In the genomic region with DNA sequence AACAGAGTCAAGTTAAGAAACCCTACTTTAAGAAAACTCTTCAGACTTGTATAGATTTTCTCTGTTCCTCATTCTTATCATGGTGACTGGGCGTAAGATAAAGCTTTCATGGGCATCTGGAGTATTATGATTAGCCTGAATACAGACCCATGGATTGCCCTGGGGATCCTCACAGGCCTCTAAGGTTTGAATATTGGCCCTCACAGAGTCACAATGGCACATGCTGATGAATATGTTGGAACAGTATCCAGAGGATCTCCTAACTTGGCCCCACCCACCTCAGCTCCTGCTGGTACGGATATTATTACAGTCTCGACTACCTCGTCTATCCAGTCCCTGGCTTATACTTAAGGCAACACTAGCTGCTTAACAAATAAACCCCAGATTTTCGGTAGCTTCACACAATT, we compare ENCODE assay signal across 1 cellular context.
TF ChIP-seq lines count a peak whose summit lies in the region.

No MANE protein-coding gene starts in this region.

TF ChIP-seq in K562, 482 proteins besides CTCF, POLR2A, EP300 and RAD21 (continued from another document and continues in another):
- TF ChIP-seq, protein P1, sequence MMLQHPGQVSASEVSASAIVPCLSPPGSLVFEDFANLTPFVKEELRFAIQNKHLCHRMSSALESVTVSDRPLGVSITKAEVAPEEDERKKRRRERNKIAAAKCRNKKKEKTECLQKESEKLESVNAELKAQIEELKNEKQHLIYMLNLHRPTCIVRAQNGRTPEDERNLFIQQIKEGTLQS (IDR thresholded peaks at IDR 0.05), result no peak
- TF ChIP-seq, protein P1 (CRISPR knock-in tag; conservative IDR thresholded peaks at IDR 0.05), result no peak
- TF ChIP-seq SRF (CRISPR knock-in tag; IDR thresholded peaks at IDR 0.05) (no peak), CCNT2 (IDR thresholded peaks at IDR 0.05; ENCODE audit: borderline replicate concordance, extremely low read depth, insufficient read length, low read depth, low read length) (peak; percentile 93), NFYB (IDR thresholded peaks at IDR 0.05; ENCODE audit: extremely low read depth, insufficient read length) (no peak), MTA2 (IDR thresholded peaks at IDR 0.05; ENCODE audit: low read depth) (peak; percentile 66), ZNF668 (CRISPR knock-in tag; IDR thresholded peaks at IDR 0.05) (no peak), NFATC3 (IDR thresholded peaks at IDR 0.05) (no peak), PHF8 (IDR thresholded peaks at IDR 0.05; ENCODE audit: borderline replicate concordance, low read length) (no peak), ARID2 (IDR thresholded peaks at IDR 0.05) (no peak), PREB (CRISPR knock-in tag; IDR thresholded peaks at IDR 0.05) (no peak), POLR2G (IDR thresholded peaks at IDR 0.05; ENCODE audit: low read depth, low read length) (no peak), NRF1 (conservative IDR thresholded peaks at IDR 0.05 in 1 of 2, IDR thresholded peaks at IDR 0.05 in 1 of 2) (no peak), CBX1 (IDR thresholded peaks at IDR 0.05; ENCODE audit: low read depth) (no peak), MED1 (CRISPR knock-in tag; IDR thresholded peaks at IDR 0.05; ENCODE audit: borderline replicate concordance) (no peak), MLLT1 (IDR thresholded peaks at IDR 0.05) (peak in 1 of 2 experiments; percentile 49; a peak in 1 of 4 replicates), CREM (IDR thresholded peaks at IDR 0.05; ENCODE audit: low read depth) (0 out of 2 replicates have a peak, but pooled peaks have one; percentile 12), GATA2 (CRISPR knock-in tag; IDR thresholded peaks at IDR 0.05) (peak; percentile 43; the same call in 1 of the 2 replicates), ZNF445 (CRISPR knock-in tag; IDR thresholded peaks at IDR 0.05; ENCODE audit: low read depth) (no peak), TAF15 (IDR thresholded peaks at IDR 0.05; ENCODE audit: low read depth, low read length) (no peak), NR4A1 (CRISPR knock-in tag; IDR thresholded peaks at IDR 0.05) (no peak), NR4A1 (tag; IDR thresholded peaks at IDR 0.05) (no peak), RBM17 (IDR thresholded peaks at IDR 0.05; ENCODE audit: borderline replicate concordance, low read depth, low read length) (no peak), SPI1 (IDR thresholded peaks at IDR 0.05; ENCODE audit: borderline replicate concordance, low read depth, low read length) (peak; percentile 80; the same call in 1 of the 2 replicates), LEF1 (IDR thresholded peaks at IDR 0.05) (no peak), PKNOX1 (IDR thresholded peaks at IDR 0.05) (no peak), SMAD4 (CRISPR knock-in tag; conservative IDR thresholded peaks at IDR 0.05) (peak; percentile 58; the same call in 1 of the 2 replicates), PHB (CRISPR knock-in tag; IDR thresholded peaks at IDR 0.05) (no peak), THAP7 (CRISPR knock-in tag; IDR thresholded peaks at IDR 0.05) (no peak), MLX (CRISPR knock-in tag; conservative IDR thresholded peaks at IDR 0.05) (no peak), PCBP2 (IDR thresholded peaks at IDR 0.05; ENCODE audit: low read depth, low read length, poor library complexity, severe bottlenecking) (no peak), HDGF (IDR thresholded peaks at IDR 0.05) (no peak), MAZ (CRISPR knock-in tag; conservative IDR thresholded peaks at IDR 0.05 in 1 of 2, IDR thresholded peaks at IDR 0.05 in 1 of 2) (no peak), SIN3A (IDR thresholded peaks at IDR 0.05; ENCODE audit: borderline replicate concordance in 2 of 2, control insufficient read depth in 1 of 2, low read depth in 2 of 2, low read length in 2 of 2) (no peak), ETV1 (tag; conservative IDR thresholded peaks at IDR 0.05; ENCODE audit: low read depth) (no peak), SMC3 (conservative IDR thresholded peaks at IDR 0.05; ENCODE audit: insufficient read depth, low read depth, low read length) (no peak), ETV6 (IDR thresholded peaks at IDR 0.05; ENCODE audit: borderline replicate concordance in 1 of 2, low read depth in 2 of 2, low read length in 1 of 2) (no peak), ETV6 (CRISPR knock-in tag; IDR thresholded peaks at IDR 0.05; ENCODE audit: borderline replicate concordance) (no peak), ZNF695 (CRISPR knock-in tag; IDR thresholded peaks at IDR 0.05) (no peak), STAG1 (CRISPR knock-in tag; IDR thresholded peaks at IDR 0.05; ENCODE audit: borderline replicate concordance) (no peak), SAFB (IDR thresholded peaks at IDR 0.05; ENCODE audit: borderline replicate concordance, low read depth, low read length) (no peak), CGGBP1 (CRISPR knock-in tag; IDR thresholded peaks at IDR 0.05) (no peak), ADNP (tag; IDR thresholded peaks at IDR 0.05) (peak; percentile 68), BRF1 (IDR thresholded peaks at IDR 0.05; ENCODE audit: borderline replicate concordance, extremely low read depth, insufficient read length) (no peak), NFE2 (IDR thresholded peaks at IDR 0.05; ENCODE audit: low read depth) (peak; percentile 71), HNRNPUL1 (IDR thresholded peaks at IDR 0.05; ENCODE audit: low read length) (no peak), TEAD4 (IDR thresholded peaks at IDR 0.05; ENCODE audit: low read length) (peak; percentile 90), TEAD4 (CRISPR knock-in tag; IDR thresholded peaks at IDR 0.05; ENCODE audit: borderline replicate concordance) (no peak), U2AF1 (optimal IDR thresholded peaks at IDR 0.05; ENCODE audit: low read depth, low read length) (no peak), DNMT1 (IDR thresholded peaks at IDR 0.05) (no peak)
- TF ChIP-seq, protein P2, sequence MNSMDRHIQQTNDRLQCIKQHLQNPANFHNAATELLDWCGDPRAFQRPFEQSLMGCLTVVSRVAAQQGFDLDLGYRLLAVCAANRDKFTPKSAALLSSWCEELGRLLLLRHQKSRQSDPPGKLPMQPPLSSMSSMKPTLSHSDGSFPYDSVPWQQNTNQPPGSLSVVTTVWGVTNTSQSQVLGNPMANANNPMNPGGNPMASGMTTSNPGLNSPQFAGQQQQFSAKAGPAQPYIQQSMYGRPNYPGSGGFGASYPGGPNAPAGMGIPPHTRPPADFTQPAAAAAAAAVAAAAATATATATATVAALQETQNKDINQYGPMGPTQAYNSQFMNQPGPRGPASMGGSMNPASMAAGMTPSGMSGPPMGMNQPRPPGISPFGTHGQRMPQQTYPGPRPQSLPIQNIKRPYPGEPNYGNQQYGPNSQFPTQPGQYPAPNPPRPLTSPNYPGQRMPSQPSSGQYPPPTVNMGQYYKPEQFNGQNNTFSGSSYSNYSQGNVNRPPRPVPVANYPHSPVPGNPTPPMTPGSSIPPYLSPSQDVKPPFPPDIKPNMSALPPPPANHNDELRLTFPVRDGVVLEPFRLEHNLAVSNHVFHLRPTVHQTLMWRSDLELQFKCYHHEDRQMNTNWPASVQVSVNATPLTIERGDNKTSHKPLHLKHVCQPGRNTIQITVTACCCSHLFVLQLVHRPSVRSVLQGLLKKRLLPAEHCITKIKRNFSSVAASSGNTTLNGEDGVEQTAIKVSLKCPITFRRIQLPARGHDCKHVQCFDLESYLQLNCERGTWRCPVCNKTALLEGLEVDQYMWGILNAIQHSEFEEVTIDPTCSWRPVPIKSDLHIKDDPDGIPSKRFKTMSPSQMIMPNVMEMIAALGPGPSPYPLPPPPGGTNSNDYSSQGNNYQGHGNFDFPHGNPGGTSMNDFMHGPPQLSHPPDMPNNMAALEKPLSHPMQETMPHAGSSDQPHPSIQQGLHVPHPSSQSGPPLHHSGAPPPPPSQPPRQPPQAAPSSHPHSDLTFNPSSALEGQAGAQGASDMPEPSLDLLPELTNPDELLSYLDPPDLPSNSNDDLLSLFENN (IDR thresholded peaks at IDR 0.05; ENCODE audit: low read depth in 2 of 2, low read length in 2 of 2), result no peak
- TF ChIP-seq, protein P3, sequence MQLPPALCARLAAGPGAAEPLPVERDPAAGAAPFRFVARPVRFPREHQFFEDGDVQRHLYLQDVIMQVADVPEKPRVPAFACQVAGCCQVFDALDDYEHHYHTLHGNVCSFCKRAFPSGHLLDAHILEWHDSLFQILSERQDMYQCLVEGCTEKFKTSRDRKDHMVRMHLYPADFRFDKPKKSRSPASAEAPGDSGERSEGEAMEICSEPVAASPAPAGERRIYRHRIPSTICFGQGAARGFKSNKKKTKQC (CRISPR knock-in tag; IDR thresholded peaks at IDR 0.05), result no peak
- TF ChIP-seq, protein P4, sequence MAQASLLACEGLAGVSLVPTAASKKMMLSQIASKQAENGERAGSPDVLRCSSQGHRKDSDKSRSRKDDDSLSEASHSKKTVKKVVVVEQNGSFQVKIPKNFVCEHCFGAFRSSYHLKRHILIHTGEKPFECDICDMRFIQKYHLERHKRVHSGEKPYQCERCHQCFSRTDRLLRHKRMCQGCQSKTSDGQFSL (CRISPR knock-in tag; IDR thresholded peaks at IDR 0.05), result no peak
- TF ChIP-seq, protein P4 (tag; IDR thresholded peaks at IDR 0.05), result no peak
- TF ChIP-seq, protein P5, sequence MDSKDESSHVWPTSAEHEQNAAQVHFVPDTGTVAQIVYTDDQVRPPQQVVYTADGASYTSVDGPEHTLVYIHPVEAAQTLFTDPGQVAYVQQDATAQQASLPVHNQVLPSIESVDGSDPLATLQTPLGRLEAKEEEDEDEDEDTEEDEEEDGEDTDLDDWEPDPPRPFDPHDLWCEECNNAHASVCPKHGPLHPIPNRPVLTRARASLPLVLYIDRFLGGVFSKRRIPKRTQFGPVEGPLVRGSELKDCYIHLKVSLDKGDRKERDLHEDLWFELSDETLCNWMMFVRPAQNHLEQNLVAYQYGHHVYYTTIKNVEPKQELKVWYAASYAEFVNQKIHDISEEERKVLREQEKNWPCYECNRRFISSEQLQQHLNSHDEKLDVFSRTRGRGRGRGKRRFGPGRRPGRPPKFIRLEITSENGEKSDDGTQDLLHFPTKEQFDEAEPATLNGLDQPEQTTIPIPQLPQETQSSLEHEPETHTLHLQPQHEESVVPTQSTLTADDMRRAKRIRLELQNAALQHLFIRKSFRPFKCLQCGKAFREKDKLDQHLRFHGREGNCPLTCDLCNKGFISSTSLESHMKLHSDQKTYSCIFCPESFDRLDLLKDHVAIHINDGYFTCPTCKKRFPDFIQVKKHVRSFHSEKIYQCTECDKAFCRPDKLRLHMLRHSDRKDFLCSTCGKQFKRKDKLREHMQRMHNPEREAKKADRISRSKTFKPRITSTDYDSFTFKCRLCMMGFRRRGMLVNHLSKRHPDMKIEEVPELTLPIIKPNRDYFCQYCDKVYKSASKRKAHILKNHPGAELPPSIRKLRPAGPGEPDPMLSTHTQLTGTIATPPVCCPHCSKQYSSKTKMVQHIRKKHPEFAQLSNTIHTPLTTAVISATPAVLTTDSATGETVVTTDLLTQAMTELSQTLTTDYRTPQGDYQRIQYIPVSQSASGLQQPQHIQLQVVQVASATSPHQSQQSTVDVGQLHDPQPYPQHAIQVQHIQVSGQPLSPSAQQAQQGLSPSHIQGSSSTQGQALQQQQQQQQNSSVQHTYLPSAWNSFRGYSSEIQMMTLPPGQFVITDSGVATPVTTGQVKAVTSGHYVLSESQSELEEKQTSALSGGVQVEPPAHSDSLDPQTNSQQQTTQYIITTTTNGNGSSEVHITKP (IDR thresholded peaks at IDR 0.05; ENCODE audit: partially characterized antibody), result no peak
